ENCODE assay signal across 25 cellular contexts in genomic region chr1:62273953-62274352, GRCh38. TPM values are rescaled to one million over a fixed set of nuclear protein-coding genes. Genes with fewer than 3 reads are reported as not detected.
"Had no signal": no experiment of that assay in that cellular context is flagged by ENCODE, and none has a peak within 500 bp of the region (broad histone marks: within the 10 kb centered on the region; RNA-seq: fewer than 3 reads in every experiment).

No MANE protein-coding gene starts in this region.

- H3K27ac Mint-ChIP-seq: activated CD8-positive, alpha-beta T cell treated with anti-CD3 and anti-CD28 coated beads for 36 hours; activated naive CD8-positive, alpha-beta T cell; activated T-helper 1 cell treated with anti-CD3 and anti-CD28 coated beads, Interleukin-12 subunit alpha, Interleukin-12 subunit beta, Interleukin-2, Interleukin-4 antibody, amounts not matched to agents 30 ng/mL and 10 ng/mL and 1 ng/mL, durations not matched to agents 14 hours and 24 hours and 36 hours had no signal

- ATAC-seq: activated CD4-positive, CD25-positive, alpha-beta regulatory T cell treated with anti-CD3 and anti-CD28 coated beads, Interleukin-2, amount 50 U/mL, for 24 hours; activated CD8-positive, alpha-beta T cell treated with anti-CD3 and anti-CD28 coated beads for 36 hours; Panc1; Right ventricle myocardium inferior; T-cell had no signal

- DNase-seq: activated CD4-positive, alpha-beta T cell treated with anti-CD3 and anti-CD28 coated beads for 4 hours; activated CD8-positive, alpha-beta memory T cell treated with anti-CD3 and anti-CD28 coated beads, Interleukin-2, amount 50 U/mL, for 4 hours; activated CD8-positive, alpha-beta T cell treated with anti-CD3 and anti-CD28 coated beads for 36 hours; activated effector memory CD4-positive, alpha-beta T cell treated with Interleukin-2 at 50 U/mL for 16 hours; activated naive CD4-positive, alpha-beta T cell treated with Interleukin-2 at 50 U/mL for 16 hours; adrenal gland; anterior cingulate cortex; caudate nucleus; MM.1S; NCI-H1105 treated with DMSO at 0.1 percent for 48 hours; NCI-H1436 treated with DMSO at 0.1 percent for 48 hours; NCI-H187; NCI-H2081; NCI-H510A treated with DMSO at 0.1 percent for 48 hours; NCI-H69; NK-92 treated with Interleukin-12 subunit alpha and Interleukin-12 subunit beta, amount 100 ng/mL, for 24 hours; OCI-M1; RPMI8226; T-cell had no signal

- H3K27me3 ChIP-seq: adrenal gland had no signal

- H3K9me3 ChIP-seq: adrenal gland had no signal

- H3K27ac ChIP-seq: adrenal gland, SK-N-MC had no signal

- H3K4me3 Mint-ChIP-seq: activated CD8-positive, alpha-beta T cell treated with anti-CD3 and anti-CD28 coated beads for 36 hours; activated naive CD8-positive, alpha-beta T cell; activated T-helper 1 cell treated with anti-CD3 and anti-CD28 coated beads, Interleukin-12 subunit alpha, Interleukin-12 subunit beta, Interleukin-2, Interleukin-4 antibody, amounts not matched to agents 30 ng/mL and 10 ng/mL and 1 ng/mL, durations not matched to agents 14 hours and 24 hours and 36 hours had no signal

- H3K4me1 ChIP-seq: adrenal gland had no signal

- H3K36me3 ChIP-seq: adrenal gland had no signal

- H3K27me3 Mint-ChIP-seq: activated CD8-positive, alpha-beta T cell treated with anti-CD3 and anti-CD28 coated beads for 36 hours; activated naive CD8-positive, alpha-beta T cell; T-cell had no signal

- H3K4me3 ChIP-seq: adrenal gland, SK-N-MC had no signal

RNA-seq across cellular contexts. Expression of gene KANK4, which starts 45.3 kb away (rescaled TPM):
- total RNA-seq: activated CD8-positive, alpha-beta T cell treated with anti-CD3 and anti-CD28 coated beads for 36 hours; activated T-helper 1 cell treated with anti-CD3 and anti-CD28 coated beads, Interleukin-12 subunit alpha, Interleukin-12 subunit beta, Interleukin-2, Interleukin-4 antibody, amounts not matched to agents 30 ng/mL and 10 ng/mL and 1 ng/mL, durations not matched to agents 14 hours and 24 hours and 36 hours; T-cell had no signal
